17 cellular contexts compared by ENCODE assay signal in genomic region chr1:182990413-182991144, GRCh38. TPM values are rescaled to one million over a fixed set of nuclear protein-coding genes. Genes with fewer than 3 reads are reported as not detected.
A peak's percentile ranks its signal among the peaks of the same experiment; 100 is the strongest.
DNase-seq lines count a peak whose midpoint lies in the region; ATAC-seq and TF ChIP-seq lines count a peak whose summit lies in the region.
"Had no signal": no experiment of that assay in that cellular context is flagged by ENCODE, and none has a peak within 500 bp of the region (broad histone marks: within the 10 kb centered on the region; RNA-seq: fewer than 3 reads in every experiment).

No MANE protein-coding gene starts in this region.

- no peak overlapping the region for H3K9ac ChIP-seq in fibroblast of lung (ENCODE audit: insufficient read depth, low read length)

- TF ChIP-seq CTCF in fibroblast of lung (conservative IDR thresholded peaks at IDR 0.05 in 1 of 2, IDR thresholded peaks at IDR 0.05 in 1 of 2; ENCODE audit: low read depth in 1 of 2, low read length in 2 of 2) = no peak
- no peak for TF ChIP-seq CTCF in osteocyte (IDR thresholded peaks at IDR 0.05)

- H3K27ac ChIP-seq in fibroblast of lung (ENCODE audit: insufficient read depth, low read length) = no peak overlapping the region
- H3K27ac ChIP-seq: vagina had no signal

- ATAC-seq in GM21381 (IDR thresholded peaks at IDR 0.05; ENCODE audit: unreplicated experiment) (no peak), GM19351 (IDR thresholded peaks at IDR 0.05; ENCODE audit: unreplicated experiment) (no peak), HG02981 (IDR thresholded peaks at IDR 0.05; ENCODE audit: unreplicated experiment) (no peak)

- H4K20me1 ChIP-seq in fibroblast of lung (ENCODE audit: control insufficient read depth, extremely low read depth, insufficient read depth, low read length) = no peaks in the 10 kb centered on the region

- peak overlapping the region; percentile 37 for H3K4me3 Mint-ChIP-seq in osteocyte (ENCODE audit: unreplicated experiment)
- H3K4me3 Mint-ChIP-seq: activated naive CD8-positive, alpha-beta T cell; CD14-positive monocyte had no signal

- no peaks in the 10 kb centered on the region for H3K36me3 ChIP-seq in fibroblast of lung (ENCODE audit: control insufficient read depth, insufficient read depth, low read length)
- H3K36me3 ChIP-seq: vagina had no signal

- H3K4me3 ChIP-seq in fibroblast of lung (replicated peaks in 1 of 4; ENCODE audit: control extremely low read depth in 1 of 4, insufficient read depth in 1 of 4, low read depth in 3 of 4, low read length in 4 of 4) = no peak overlapping the region
- H3K4me3 ChIP-seq: vagina had no signal

- peak overlapping the region; percentile 52 for H3K27ac Mint-ChIP-seq in osteocyte (ENCODE audit: unreplicated experiment)
- H3K27ac Mint-ChIP-seq: activated naive CD8-positive, alpha-beta T cell; CD14-positive monocyte had no signal

- no peaks in the 10 kb centered on the region for H3K27me3 Mint-ChIP-seq in osteocyte (ENCODE audit: unreplicated experiment)

- no peaks in the 10 kb centered on the region for H3K9me3 Mint-ChIP-seq in osteocyte (ENCODE audit: unreplicated experiment)

- H2AFZ ChIP-seq in fibroblast of lung (ENCODE audit: low read length) = no peak overlapping the region

- H3K27me3 ChIP-seq in fibroblast of lung (ENCODE audit: control insufficient read depth, insufficient read depth, low read length) = no peaks in the 10 kb centered on the region
- H3K27me3 ChIP-seq: vagina had no signal

- H3K9me3 ChIP-seq in fibroblast of lung (ENCODE audit: control insufficient read depth, insufficient read depth, low read depth, low read length) = no peaks in the 10 kb centered on the region
- H3K9me3 ChIP-seq: vagina had no signal

- H3K4me1 ChIP-seq in fibroblast of lung (ENCODE audit: control insufficient read depth, extremely low read depth, insufficient read depth, low read length) = peaks cover 8% of the 10 kb centered on the region
- H3K4me1 ChIP-seq: vagina had no signal

- H3K4me2 ChIP-seq in fibroblast of lung (ENCODE audit: extremely low read depth, insufficient read depth, low read length) = peak overlapping the region; percentile 39

- peaks cover 13% of the 10 kb centered on the region for H3K4me1 Mint-ChIP-seq in osteocyte (ENCODE audit: unreplicated experiment)
- H3K4me1 Mint-ChIP-seq: CD14-positive monocyte had no signal

- H3K36me3 Mint-ChIP-seq in osteocyte (ENCODE audit: unreplicated experiment) = no peaks in the 10 kb centered on the region
- H3K36me3 Mint-ChIP-seq: activated naive CD8-positive, alpha-beta T cell; CD14-positive monocyte had no signal

- DNase-seq in ELR (ENCODE audit: low read depth) (peak; percentile 73), RPMI7951 (ENCODE audit: low read depth) (peak; percentile 30), fibroblast of lung (ENCODE audit: low read depth in 2 of 2) (peak; percentile 66 to 74), osteocyte (ENCODE audit: extremely low spot score, unreplicated experiment) (no peak), MV-4-11 (lab: John Stamatoyannopoulos, UW) (no peak)
- DNase-seq: kidney; NCI-H1105; stimulated activated naive CD4-positive, alpha-beta T cell treated with Interleukin-2 at 50 U/mL for 16 hours had no signal

- H3K79me2 ChIP-seq in fibroblast of lung (ENCODE audit: control insufficient read depth, insufficient read depth, low read length) = no peaks in the 10 kb centered on the region

RNA-seq across cellular contexts. Expression of gene LAMC1, which starts 32.6 kb away (rescaled TPM):
- total RNA-seq in RPMI7951 (2014; rRNA removed; shearing (Covaris generic)) = 132 and 133 TPM in 2 replicates
- 408 and 477 TPM in 2 replicates for total RNA-seq in fibroblast of lung
- polyA plus RNA-seq in fibroblast of lung = 270 and 604 TPM in 2 replicates
- 171 and 508 TPM in 2 replicates for polyA plus RNA-seq in fibroblast of lung (2012)
- polyA minus RNA-seq in fibroblast of lung (ENCODE audit: low replicate concordance) = 458 and 626 TPM in 2 replicates
- total RNA-seq in osteocyte = 369 and 384 TPM in 2 replicates

RNA-seq across cellular contexts. Expression of gene SHCBP1L, which starts 37.6 kb away (rescaled TPM):
- not detected in 2 replicates for total RNA-seq in RPMI7951 (2014; rRNA removed; shearing (Covaris generic))
- 0.26 TPM in 1 of 2 replicates, not detected in the other for total RNA-seq in fibroblast of lung
- not detected in 2 replicates for polyA plus RNA-seq in fibroblast of lung
- polyA plus RNA-seq in fibroblast of lung (2012) = not detected in 2 replicates
- polyA minus RNA-seq in fibroblast of lung (ENCODE audit: low replicate concordance) = not detected in 2 replicates
- not detected in 2 replicates for total RNA-seq in osteocyte
- total RNA-seq: Daoy, frontal cortex, H4, kidney, vagina had no signal
- polyA plus RNA-seq: CD14-positive monocyte had no signal

Comparison
In these comparisons a context has a peak if more than half of its experiments do, and no peak if none do; other contexts are left out.
1. DNase-seq: peak in ELR (single experiment), RPMI7951 (single experiment) and fibroblast of lung (2 of 2); none in osteocyte (single experiment) and MV-4-11 (single experiment).